ENCODE assay signal across 1 cellular context in genomic region chr20:5529331-5530142, GRCh38.
TF ChIP-seq lines count a peak whose summit lies in the region.

No MANE protein-coding gene starts in this region.

TF ChIP-seq in SK-N-SH treated with all-trans-retinoic acid at 6 μM for 48 hours, 23 proteins besides CTCF, POLR2A, EP300 and RAD21 (continued from another document):
- TF ChIP-seq POU6F1 (CRISPR knock-in tag; IDR thresholded peaks at IDR 0.05; ENCODE audit: borderline replicate concordance, low read depth) = no peak
- no peak for TF ChIP-seq ZC3H10 (CRISPR knock-in tag; IDR thresholded peaks at IDR 0.05)
- TF ChIP-seq ESRRG (CRISPR knock-in tag; IDR thresholded peaks at IDR 0.05) = no peak
- TF ChIP-seq TCF4 (CRISPR knock-in tag; IDR thresholded peaks at IDR 0.05; ENCODE audit: borderline replicate concordance) = no peak
